In the genomic region with DNA sequence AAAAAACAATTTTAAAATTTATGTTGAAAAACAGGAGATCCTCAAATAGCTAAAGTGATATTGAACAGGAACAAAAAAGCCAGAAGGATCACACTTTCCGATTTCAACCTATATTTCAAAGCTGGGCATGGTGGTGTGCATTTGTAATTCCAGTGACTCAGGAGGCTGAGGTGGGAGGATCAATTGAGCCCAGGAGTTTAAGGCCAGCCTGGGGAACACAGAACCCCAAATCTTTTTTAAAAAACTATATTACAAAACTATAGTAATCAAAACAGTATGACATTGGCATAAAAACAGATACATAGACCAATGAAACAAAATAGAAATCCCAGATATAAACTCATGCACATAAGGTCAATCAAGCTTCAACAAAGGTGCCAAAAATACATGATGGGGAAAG, we compare ENCODE assay signal across 34 cellular contexts.
"Had no signal": no experiment of that assay in that cellular context is flagged by ENCODE, and none has a peak within 500 bp of the region (broad histone marks: within the 10 kb centered on the region; RNA-seq: fewer than 3 reads in every experiment).

No MANE protein-coding gene starts in this region.

- DNase-seq: Karpas-422, Kasumi-1, MG63, MM.1S, MV-4-11, NCI-H1048, NCI-H1092, NCI-H1092 treated with DMSO at 0.1 percent for 48 hours, NCI-H1105, NCI-H1105 treated with DMSO at 0.1 percent for 48 hours, NCI-H1417, NCI-H1417 treated with DMSO at 0.1 percent for 48 hours, NCI-H1436, NCI-H1436 treated with DMSO at 0.1 percent for 48 hours, NCI-H146, NCI-H1694, NCI-H1694 treated with DMSO at 0.1 percent for 48 hours, NCI-H187, NCI-H187 treated with DMSO at 0.1 percent for 48 hours, NCI-H2029, NCI-H2029 treated with DMSO at 0.1 percent for 48 hours, NCI-H2081, NCI-H2081 treated with DMSO at 0.1 percent for 48 hours, NCI-H2107, NCI-H2171, NCI-H2171 treated with DMSO at 0.1 percent for 48 hours, NCI-H2227 treated with DMSO at 0.1 percent for 48 hours, NCI-H226, NCI-H345, NCI-H446, NCI-H446 treated with DMSO at 0.1 percent for 48 hours, NCI-H510A, NCI-H510A treated with DMSO at 0.1 percent for 48 hours, NCI-H524 had no signal

- H3K36me3 ChIP-seq: MG63 had no signal

- H3K4me3 ChIP-seq: MG63 had no signal

- H3K27me3 ChIP-seq: MG63 had no signal
